ENCODE assay signal across 2 cellular contexts in the genomic region with DNA sequence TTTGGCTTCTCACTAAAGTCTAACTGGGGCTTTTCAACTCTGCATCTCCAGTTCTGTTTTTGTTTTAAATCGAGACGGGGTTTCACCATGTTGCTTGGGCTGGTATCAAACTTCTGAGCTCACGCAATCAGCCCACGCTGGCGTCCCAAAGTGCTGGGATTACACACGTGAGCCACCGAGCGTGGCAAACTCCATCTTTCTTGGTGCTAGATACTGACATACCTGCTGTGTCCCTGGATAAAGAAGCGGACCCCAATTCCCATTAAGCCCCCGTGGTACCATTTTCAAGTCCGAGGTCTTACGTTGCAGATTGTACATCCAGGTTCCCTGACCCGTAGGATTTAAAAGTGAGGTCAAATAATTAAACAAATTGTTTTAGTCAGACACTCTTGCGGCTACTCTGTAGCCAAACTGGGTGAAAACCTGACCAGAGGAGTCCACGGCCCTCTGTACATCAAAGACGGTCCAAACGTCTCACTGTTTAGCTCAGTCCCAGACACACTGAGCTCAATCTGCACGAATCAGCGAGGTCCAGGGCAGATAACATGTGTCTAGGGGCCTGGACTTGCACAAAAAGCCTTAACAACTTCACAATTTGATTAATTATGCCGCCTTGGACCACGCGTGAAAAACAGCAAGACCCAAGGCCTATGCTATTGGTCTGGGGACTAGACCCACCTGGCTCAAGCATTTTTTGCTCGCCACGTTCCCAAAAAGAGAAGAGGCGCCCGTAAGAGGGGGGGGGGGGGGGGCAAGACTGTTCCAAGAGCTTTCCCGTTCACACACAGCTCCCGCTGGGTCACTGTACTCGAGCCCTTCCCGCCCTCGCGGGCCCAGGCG.
TF ChIP-seq lines count a peak whose summit lies in the region.

No MANE protein-coding gene starts in this region.

TF ChIP-seq in GM23338, 12 proteins besides CTCF, POLR2A, EP300 and RAD21 (continues in another document):
- TF ChIP-seq, protein P1, sequence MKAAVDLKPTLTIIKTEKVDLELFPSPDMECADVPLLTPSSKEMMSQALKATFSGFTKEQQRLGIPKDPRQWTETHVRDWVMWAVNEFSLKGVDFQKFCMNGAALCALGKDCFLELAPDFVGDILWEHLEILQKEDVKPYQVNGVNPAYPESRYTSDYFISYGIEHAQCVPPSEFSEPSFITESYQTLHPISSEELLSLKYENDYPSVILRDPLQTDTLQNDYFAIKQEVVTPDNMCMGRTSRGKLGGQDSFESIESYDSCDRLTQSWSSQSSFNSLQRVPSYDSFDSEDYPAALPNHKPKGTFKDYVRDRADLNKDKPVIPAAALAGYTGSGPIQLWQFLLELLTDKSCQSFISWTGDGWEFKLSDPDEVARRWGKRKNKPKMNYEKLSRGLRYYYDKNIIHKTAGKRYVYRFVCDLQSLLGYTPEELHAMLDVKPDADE (IDR thresholded peaks at IDR 0.05): no peak
- TF ChIP-seq, protein P2, sequence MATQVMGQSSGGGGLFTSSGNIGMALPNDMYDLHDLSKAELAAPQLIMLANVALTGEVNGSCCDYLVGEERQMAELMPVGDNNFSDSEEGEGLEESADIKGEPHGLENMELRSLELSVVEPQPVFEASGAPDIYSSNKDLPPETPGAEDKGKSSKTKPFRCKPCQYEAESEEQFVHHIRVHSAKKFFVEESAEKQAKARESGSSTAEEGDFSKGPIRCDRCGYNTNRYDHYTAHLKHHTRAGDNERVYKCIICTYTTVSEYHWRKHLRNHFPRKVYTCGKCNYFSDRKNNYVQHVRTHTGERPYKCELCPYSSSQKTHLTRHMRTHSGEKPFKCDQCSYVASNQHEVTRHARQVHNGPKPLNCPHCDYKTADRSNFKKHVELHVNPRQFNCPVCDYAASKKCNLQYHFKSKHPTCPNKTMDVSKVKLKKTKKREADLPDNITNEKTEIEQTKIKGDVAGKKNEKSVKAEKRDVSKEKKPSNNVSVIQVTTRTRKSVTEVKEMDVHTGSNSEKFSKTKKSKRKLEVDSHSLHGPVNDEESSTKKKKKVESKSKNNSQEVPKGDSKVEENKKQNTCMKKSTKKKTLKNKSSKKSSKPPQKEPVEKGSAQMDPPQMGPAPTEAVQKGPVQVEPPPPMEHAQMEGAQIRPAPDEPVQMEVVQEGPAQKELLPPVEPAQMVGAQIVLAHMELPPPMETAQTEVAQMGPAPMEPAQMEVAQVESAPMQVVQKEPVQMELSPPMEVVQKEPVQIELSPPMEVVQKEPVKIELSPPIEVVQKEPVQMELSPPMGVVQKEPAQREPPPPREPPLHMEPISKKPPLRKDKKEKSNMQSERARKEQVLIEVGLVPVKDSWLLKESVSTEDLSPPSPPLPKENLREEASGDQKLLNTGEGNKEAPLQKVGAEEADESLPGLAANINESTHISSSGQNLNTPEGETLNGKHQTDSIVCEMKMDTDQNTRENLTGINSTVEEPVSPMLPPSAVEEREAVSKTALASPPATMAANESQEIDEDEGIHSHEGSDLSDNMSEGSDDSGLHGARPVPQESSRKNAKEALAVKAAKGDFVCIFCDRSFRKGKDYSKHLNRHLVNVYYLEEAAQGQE (IDR thresholded peaks at IDR 0.05; ENCODE audit: unreplicated experiment): no peak
- TF ChIP-seq, protein P3, sequence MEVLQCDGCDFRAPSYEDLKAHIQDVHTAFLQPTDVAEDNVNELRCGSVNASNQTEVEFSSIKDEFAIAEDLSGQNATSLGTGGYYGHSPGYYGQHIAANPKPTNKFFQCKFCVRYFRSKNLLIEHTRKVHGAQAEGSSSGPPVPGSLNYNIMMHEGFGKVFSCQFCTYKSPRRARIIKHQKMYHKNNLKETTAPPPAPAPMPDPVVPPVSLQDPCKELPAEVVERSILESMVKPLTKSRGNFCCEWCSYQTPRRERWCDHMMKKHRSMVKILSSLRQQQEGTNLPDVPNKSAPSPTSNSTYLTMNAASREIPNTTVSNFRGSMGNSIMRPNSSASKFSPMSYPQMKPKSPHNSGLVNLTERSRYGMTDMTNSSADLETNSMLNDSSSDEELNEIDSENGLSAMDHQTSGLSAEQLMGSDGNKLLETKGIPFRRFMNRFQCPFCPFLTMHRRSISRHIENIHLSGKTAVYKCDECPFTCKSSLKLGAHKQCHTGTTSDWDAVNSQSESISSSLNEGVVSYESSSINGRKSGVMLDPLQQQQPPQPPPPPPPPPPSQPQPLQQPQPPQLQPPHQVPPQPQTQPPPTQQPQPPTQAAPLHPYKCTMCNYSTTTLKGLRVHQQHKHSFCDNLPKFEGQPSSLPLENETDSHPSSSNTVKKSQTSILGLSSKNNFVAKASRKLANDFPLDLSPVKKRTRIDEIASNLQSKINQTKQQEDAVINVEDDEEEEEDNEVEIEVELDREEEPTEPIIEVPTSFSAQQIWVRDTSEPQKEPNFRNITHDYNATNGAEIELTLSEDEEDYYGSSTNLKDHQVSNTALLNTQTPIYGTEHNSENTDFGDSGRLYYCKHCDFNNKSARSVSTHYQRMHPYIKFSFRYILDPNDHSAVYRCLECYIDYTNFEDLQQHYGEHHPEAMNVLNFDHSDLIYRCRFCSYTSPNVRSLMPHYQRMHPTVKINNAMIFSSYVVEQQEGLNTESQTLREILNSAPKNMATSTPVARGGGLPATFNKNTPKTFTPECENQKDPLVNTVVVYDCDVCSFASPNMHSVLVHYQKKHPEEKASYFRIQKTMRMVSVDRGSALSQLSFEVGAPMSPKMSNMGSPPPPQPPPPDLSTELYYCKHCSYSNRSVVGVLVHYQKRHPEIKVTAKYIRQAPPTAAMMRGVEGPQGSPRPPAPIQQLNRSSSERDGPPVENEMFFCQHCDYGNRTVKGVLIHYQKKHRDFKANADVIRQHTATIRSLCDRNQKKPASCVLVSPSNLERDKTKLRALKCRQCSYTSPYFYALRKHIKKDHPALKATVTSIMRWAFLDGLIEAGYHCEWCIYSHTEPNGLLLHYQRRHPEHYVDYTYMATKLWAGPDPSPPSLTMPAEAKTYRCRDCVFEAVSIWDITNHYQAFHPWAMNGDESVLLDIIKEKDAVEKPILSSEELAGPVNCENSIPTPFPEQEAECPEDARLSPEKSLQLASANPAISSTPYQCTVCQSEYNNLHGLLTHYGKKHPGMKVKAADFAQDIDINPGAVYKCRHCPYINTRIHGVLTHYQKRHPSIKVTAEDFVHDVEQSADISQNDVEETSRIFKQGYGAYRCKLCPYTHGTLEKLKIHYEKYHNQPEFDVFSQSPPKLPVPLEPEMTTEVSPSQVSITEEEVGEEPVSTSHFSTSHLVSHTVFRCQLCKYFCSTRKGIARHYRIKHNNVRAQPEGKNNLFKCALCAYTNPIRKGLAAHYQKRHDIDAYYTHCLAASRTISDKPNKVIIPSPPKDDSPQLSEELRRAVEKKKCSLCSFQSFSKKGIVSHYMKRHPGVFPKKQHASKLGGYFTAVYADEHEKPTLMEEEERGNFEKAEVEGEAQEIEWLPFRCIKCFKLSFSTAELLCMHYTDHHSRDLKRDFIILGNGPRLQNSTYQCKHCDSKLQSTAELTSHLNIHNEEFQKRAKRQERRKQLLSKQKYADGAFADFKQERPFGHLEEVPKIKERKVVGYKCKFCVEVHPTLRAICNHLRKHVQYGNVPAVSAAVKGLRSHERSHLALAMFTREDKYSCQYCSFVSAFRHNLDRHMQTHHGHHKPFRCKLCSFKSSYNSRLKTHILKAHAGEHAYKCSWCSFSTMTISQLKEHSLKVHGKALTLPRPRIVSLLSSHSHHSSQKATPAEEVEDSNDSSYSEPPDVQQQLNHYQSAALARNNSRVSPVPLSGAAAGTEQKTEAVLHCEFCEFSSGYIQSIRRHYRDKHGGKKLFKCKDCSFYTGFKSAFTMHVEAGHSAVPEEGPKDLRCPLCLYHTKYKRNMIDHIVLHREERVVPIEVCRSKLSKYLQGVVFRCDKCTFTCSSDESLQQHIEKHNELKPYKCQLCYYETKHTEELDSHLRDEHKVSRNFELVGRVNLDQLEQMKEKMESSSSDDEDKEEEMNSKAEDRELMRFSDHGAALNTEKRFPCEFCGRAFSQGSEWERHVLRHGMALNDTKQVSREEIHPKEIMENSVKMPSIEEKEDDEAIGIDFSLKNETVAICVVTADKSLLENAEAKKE (CRISPR knock-in tag; IDR thresholded peaks at IDR 0.05): no peak
- TF ChIP-seq NANOG (IDR thresholded peaks at IDR 0.05; ENCODE audit: borderline replicate concordance): no peak
- no peak for TF ChIP-seq JUNB (IDR thresholded peaks at IDR 0.05; ENCODE audit: unreplicated experiment)
- TF ChIP-seq ZNF331 (CRISPR knock-in tag; IDR thresholded peaks at IDR 0.05; ENCODE audit: low read depth): no peak
- no peak for TF ChIP-seq EZH2 (IDR thresholded peaks at IDR 0.05; ENCODE audit: low read depth, unreplicated experiment)

TF ChIP-seq in SK-N-SH, 30 proteins besides CTCF, POLR2A, EP300 and RAD21:
- TF ChIP-seq ELF1 (IDR thresholded peaks at IDR 0.05) (no peak), NRF1 (IDR thresholded peaks at IDR 0.05; ENCODE audit: low read depth, low read length) (no peak), YY1 (IDR thresholded peaks at IDR 0.05; ENCODE audit: low read depth) (no peak), TCF12 (IDR thresholded peaks at IDR 0.05) (no peak), TEAD4 (IDR thresholded peaks at IDR 0.05; ENCODE audit: borderline replicate concordance, insufficient read depth) (no peak), SIN3A (IDR thresholded peaks at IDR 0.05; ENCODE audit: borderline replicate concordance, low read depth, low read length) (no peak), POLR2AphosphoS5 (IDR thresholded peaks at IDR 0.05; ENCODE audit: low read depth, low read length) (no peak), FOSL2 (IDR thresholded peaks at IDR 0.05; ENCODE audit: borderline replicate concordance, low read depth) (no peak), CHD2 (IDR thresholded peaks at IDR 0.05; ENCODE audit: low read length, partially characterized antibody) (no peak), MXI1 (IDR thresholded peaks at IDR 0.05; ENCODE audit: low read depth, low read length) (no peak; the same call in 1 of the 2 replicates), FOXM1 (IDR thresholded peaks at IDR 0.05; ENCODE audit: low read depth) (no peak), FOXJ3 (CRISPR knock-in tag; IDR thresholded peaks at IDR 0.05) (no peak), EZH2phosphoT487 (IDR thresholded peaks at IDR 0.05; ENCODE audit: borderline replicate concordance, low read depth) (no peak), JUND (IDR thresholded peaks at IDR 0.05) (no peak)
- TF ChIP-seq, protein P4, sequence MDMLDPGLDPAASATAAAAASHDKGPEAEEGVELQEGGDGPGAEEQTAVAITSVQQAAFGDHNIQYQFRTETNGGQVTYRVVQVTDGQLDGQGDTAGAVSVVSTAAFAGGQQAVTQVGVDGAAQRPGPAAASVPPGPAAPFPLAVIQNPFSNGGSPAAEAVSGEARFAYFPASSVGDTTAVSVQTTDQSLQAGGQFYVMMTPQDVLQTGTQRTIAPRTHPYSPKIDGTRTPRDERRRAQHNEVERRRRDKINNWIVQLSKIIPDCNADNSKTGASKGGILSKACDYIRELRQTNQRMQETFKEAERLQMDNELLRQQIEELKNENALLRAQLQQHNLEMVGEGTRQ (IDR thresholded peaks at IDR 0.05; ENCODE audit: borderline replicate concordance, low read depth, low read length): no peak
- TF ChIP-seq, protein P5, sequence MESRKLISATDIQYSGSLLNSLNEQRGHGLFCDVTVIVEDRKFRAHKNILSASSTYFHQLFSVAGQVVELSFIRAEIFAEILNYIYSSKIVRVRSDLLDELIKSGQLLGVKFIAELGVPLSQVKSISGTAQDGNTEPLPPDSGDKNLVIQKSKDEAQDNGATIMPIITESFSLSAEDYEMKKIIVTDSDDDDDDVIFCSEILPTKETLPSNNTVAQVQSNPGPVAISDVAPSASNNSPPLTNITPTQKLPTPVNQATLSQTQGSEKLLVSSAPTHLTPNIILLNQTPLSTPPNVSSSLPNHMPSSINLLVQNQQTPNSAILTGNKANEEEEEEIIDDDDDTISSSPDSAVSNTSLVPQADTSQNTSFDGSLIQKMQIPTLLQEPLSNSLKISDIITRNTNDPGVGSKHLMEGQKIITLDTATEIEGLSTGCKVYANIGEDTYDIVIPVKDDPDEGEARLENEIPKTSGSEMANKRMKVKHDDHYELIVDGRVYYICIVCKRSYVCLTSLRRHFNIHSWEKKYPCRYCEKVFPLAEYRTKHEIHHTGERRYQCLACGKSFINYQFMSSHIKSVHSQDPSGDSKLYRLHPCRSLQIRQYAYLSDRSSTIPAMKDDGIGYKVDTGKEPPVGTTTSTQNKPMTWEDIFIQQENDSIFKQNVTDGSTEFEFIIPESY (IDR thresholded peaks at IDR 0.05; ENCODE audit: borderline replicate concordance, low read depth): no peak
- TF ChIP-seq, protein P6, sequence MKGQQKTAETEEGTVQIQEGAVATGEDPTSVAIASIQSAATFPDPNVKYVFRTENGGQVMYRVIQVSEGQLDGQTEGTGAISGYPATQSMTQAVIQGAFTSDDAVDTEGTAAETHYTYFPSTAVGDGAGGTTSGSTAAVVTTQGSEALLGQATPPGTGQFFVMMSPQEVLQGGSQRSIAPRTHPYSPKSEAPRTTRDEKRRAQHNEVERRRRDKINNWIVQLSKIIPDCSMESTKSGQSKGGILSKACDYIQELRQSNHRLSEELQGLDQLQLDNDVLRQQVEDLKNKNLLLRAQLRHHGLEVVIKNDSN (IDR thresholded peaks at IDR 0.05; ENCODE audit: borderline replicate concordance, low read depth): no peak
TF ChIP-seq in SK-N-SH: peak in this region for 0.
